14 cellular contexts compared by ENCODE assay signal in the genomic region with DNA sequence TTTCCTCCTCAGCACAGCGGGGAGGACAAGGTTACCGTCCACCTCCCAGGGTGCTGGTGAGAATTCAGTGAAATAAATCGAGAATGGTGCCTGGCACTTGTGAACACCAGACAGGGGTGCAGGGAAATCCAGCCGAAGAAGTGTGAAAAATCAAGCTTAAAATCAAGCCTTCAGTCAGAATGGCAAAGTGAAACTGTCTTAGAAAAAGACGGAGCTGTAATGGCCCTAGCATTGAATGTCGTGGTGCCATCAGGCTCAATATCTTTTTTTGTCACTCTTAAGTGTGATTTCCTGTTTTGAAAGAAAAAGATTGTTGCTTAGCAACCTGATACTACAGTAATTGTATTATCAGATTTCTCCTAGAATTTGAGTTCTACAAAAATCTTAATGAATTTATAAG. TPM values are rescaled to one million over a fixed set of nuclear protein-coding genes. Genes with fewer than 3 reads are reported as not detected.
DNase-seq lines count a peak whose midpoint lies in the region; ATAC-seq, FAIRE-seq and TF ChIP-seq lines count a peak whose summit lies in the region.
"Had no signal": no experiment of that assay in that cellular context is flagged by ENCODE, and none has a peak within 500 bp of the region (broad histone marks: within the 10 kb centered on the region; RNA-seq: fewer than 3 reads in every experiment).

No MANE protein-coding gene starts in this region.

- peaks cover 13% of the 10 kb centered on the region for H3K4me1 Mint-ChIP-seq in activated CD8-positive, alpha-beta T cell treated with anti-CD3 and anti-CD28 coated beads for 36 hours (ENCODE audit: low read depth)

- no peaks in the 10 kb centered on the region for H3K36me3 ChIP-seq in BLaER1 treated with 17β-estradiol and CSF1 and Interleukin-3, amounts not matched to agents 10 nM and 100 nM
- H3K36me3 ChIP-seq: esophagus muscularis mucosa had no signal

- intact Hi-C loops in activated CD8-positive, alpha-beta T cell treated with anti-CD3 and anti-CD28 coated beads for 36 hours (cut with micrococcal nuclease): no loop called here
- intact Hi-C loops in left colon (cut with DNase I, micrococcal nuclease): no loop called here

- peak; percentile 49 for FAIRE-seq in islet of Langerhans (lab: Jason Lieb, UNC)
- FAIRE-seq: bronchial epithelial cell, H54, small intestine had no signal

- no peaks in the 10 kb centered on the region for H3K9me3 ChIP-seq in BLaER1 treated with 17β-estradiol and CSF1 and Interleukin-3, amounts not matched to agents 10 nM and 100 nM (replicated peaks in 1 of 11)
- H3K9me3 ChIP-seq: esophagus muscularis mucosa had no signal

- ATAC-seq in HG03175 (IDR thresholded peaks at IDR 0.05; ENCODE audit: unreplicated experiment): peak; percentile 87
- ATAC-seq in activated CD8-positive, alpha-beta T cell treated with anti-CD3 and anti-CD28 coated beads for 36 hours: peak; percentile 86
- ATAC-seq in left colon: no peak

- CTCF ChIA-PET in activated CD8-positive, alpha-beta T cell treated with anti-CD3 and anti-CD28 coated beads for 36 hours (lab: Charles Lee): no interaction called here

- no peaks in the 10 kb centered on the region for H3K36me3 Mint-ChIP-seq in activated CD8-positive, alpha-beta T cell treated with anti-CD3 and anti-CD28 coated beads for 36 hours (ENCODE audit: low read depth)

- TF ChIP-seq CTCF in activated CD8-positive, alpha-beta T cell treated with anti-CD3 and anti-CD28 coated beads for 36 hours (IDR thresholded peaks at IDR 0.05): no peak

- POLR2A ChIA-PET in activated CD8-positive, alpha-beta T cell treated with anti-CD3 and anti-CD28 coated beads for 36 hours (lab: Charles Lee): no interaction called here

- no peaks in the 10 kb centered on the region for H3K9me3 Mint-ChIP-seq in activated CD8-positive, alpha-beta T cell treated with anti-CD3 and anti-CD28 coated beads for 36 hours

- peaks cover 2% of the 10 kb centered on the region for H3K27me3 Mint-ChIP-seq in activated CD8-positive, alpha-beta T cell treated with anti-CD3 and anti-CD28 coated beads for 36 hours

- peak overlapping the region; percentile 45 for H3K4me3 Mint-ChIP-seq in activated CD8-positive, alpha-beta T cell treated with anti-CD3 and anti-CD28 coated beads for 36 hours

- H3K27me3 ChIP-seq in BLaER1 treated with 17β-estradiol and CSF1 and Interleukin-3, amounts not matched to agents 10 nM and 100 nM: no peaks in the 10 kb centered on the region
- H3K27me3 ChIP-seq: esophagus muscularis mucosa had no signal

- H3K9ac ChIP-seq in BLaER1 treated with 17β-estradiol and CSF1 and Interleukin-3, amounts not matched to agents 10 nM and 100 nM: no peak overlapping the region

- no peaks in the 10 kb centered on the region for H4K20me1 ChIP-seq in BLaER1 treated with 17β-estradiol and CSF1 and Interleukin-3, amounts not matched to agents 10 nM and 100 nM

- no peak overlapping the region for H3K4me3 ChIP-seq in BLaER1 treated with 17β-estradiol and CSF1 and Interleukin-3, amounts not matched to agents 10 nM and 100 nM
- H3K4me3 ChIP-seq: esophagus muscularis mucosa had no signal

- H3K4me1 ChIP-seq in BLaER1 treated with 17β-estradiol and CSF1 and Interleukin-3, amounts not matched to agents 10 nM and 100 nM: peaks cover 0 to 10% (median 6%) of the 10 kb centered on the region in 10 experiments; a peak in 10 of 20 replicates
- H3K4me1 ChIP-seq: esophagus muscularis mucosa had no signal

- peak overlapping the region; percentile 86 for H3K27ac Mint-ChIP-seq in activated CD8-positive, alpha-beta T cell treated with anti-CD3 and anti-CD28 coated beads for 36 hours

- peak; percentile 26 for DNase-seq in activated CD8-positive, alpha-beta T cell treated with anti-CD3 and anti-CD28 coated beads for 36 hours
- no peak for DNase-seq in amygdala (lab: John Stamatoyannopoulos, UW)
- no peak for DNase-seq in mesenteric fat pad (ENCODE audit: low spot score)
- no peak for DNase-seq in left colon
- DNase-seq in cortex of kidney (lab: John Stamatoyannopoulos, UW): no peak
- DNase-seq: KG1, NCI-H446, small intestine had no signal

- peak overlapping the region in 1 of 11 experiments; percentile 18; a peak in 1 of 22 replicates for H3K27ac ChIP-seq in BLaER1 treated with 17β-estradiol and CSF1 and Interleukin-3, amounts not matched to agents 10 nM and 100 nM
- H3K27ac ChIP-seq: esophagus muscularis mucosa had no signal

- peak overlapping the region in 9 of 11 experiments; percentile 1 to 37 (median 25); a peak in 9 of 22 replicates for H3K4me2 ChIP-seq in BLaER1 treated with 17β-estradiol and CSF1 and Interleukin-3, amounts not matched to agents 10 nM and 100 nM

RNA-seq across cellular contexts. Expression of a gene that starts 22.1 kb away (rescaled TPM):
- total RNA-seq in activated CD8-positive, alpha-beta T cell treated with anti-CD3 and anti-CD28 coated beads for 36 hours: 1 to 10 TPM; 1.7 to 3.0 TPM
- total RNA-seq in mesenteric fat pad (0.35 TPM), left colon (under 1 TPM in 1 of 2 donors, not detected in 1; 0.25 TPM)
